8 cellular contexts compared by ENCODE assay signal in genomic region chr1:23745515-23745914, GRCh38. TPM values are rescaled to one million over a fixed set of nuclear protein-coding genes. Genes with fewer than 3 reads are reported as not detected.
A peak's percentile ranks its signal among the peaks of the same experiment; 100 is the strongest.
DNase-seq lines count a peak whose midpoint lies in the region; ATAC-seq, FAIRE-seq and TF ChIP-seq lines count a peak whose summit lies in the region.

No MANE protein-coding gene starts in this region.

- H3K9ac ChIP-seq in BLaER1 treated with 17β-estradiol and CSF1 and Interleukin-3, amounts not matched to agents 10 nM and 100 nM: peak overlapping the region in 1 of 11 experiments; percentile 94; a peak in 3 of 22 replicates

- WGBS in small intestine, 3 donors: 17 to 37% (median 35%) methylated on average over 1 of the region's 1 CpG

- 0 out of 22 replicates have a peak overlapping the region, but pooled peaks of 1 of the 11 experiments have one; percentile 93 for H3K27ac ChIP-seq in BLaER1 treated with 17β-estradiol and CSF1 and Interleukin-3, amounts not matched to agents 10 nM and 100 nM
- H3K27ac ChIP-seq in RWPE1: no peak overlapping the region
- no peak overlapping the region for H3K27ac ChIP-seq in small intestine (ENCODE audit: low read depth in 1 of 2, low read length in 1 of 2)

- H4K20me1 ChIP-seq in BLaER1 treated with 17β-estradiol and CSF1 and Interleukin-3, amounts not matched to agents 10 nM and 100 nM: peaks cover 59 to 72% (median 67%) of the 10 kb centered on the region in 11 experiments

- peaks cover 33 to 52% (median 39%) of the 10 kb centered on the region in 11 experiments for H3K36me3 ChIP-seq in BLaER1 treated with 17β-estradiol and CSF1 and Interleukin-3, amounts not matched to agents 10 nM and 100 nM
- no peaks in the 10 kb centered on the region for H3K36me3 ChIP-seq in small intestine (ENCODE audit: control insufficient read depth in 2 of 2, insufficient read depth in 2 of 2, low read length in 2 of 2)

- peak overlapping the region; percentile 83 to 97 (median 92) for H3K4me2 ChIP-seq in BLaER1 treated with 17β-estradiol and CSF1 and Interleukin-3, amounts not matched to agents 10 nM and 100 nM

- CTCF ChIA-PET in RWPE1 (lab: Yijun Ruan, JAX): interaction anchor here (0.6 to 0.9 kb wide), 5 partner anchors 18 to 424 kb away, joined by 3 to 4 read pairs (median 4); no protein-coding TSS in a partner anchor

- peak; percentile 29; the same call in 1 of the 2 replicates for TF ChIP-seq CTCF in RWPE1 (conservative IDR thresholded peaks at IDR 0.05; ENCODE audit: low read depth)
- peak; percentile 57 for TF ChIP-seq CTCF in epithelial cell of esophagus (IDR thresholded peaks at IDR 0.05; ENCODE audit: insufficient read depth, low read depth, low read length, missing control alignments)

- no peaks in the 10 kb centered on the region for H3K9me3 ChIP-seq in BLaER1 treated with 17β-estradiol and CSF1 and Interleukin-3, amounts not matched to agents 10 nM and 100 nM (replicated peaks in 1 of 11)
- H3K9me3 ChIP-seq in small intestine (ENCODE audit: control insufficient read depth, low read depth): no peaks in the 10 kb centered on the region

- peaks cover 25 to 51% (median 40%) of the 10 kb centered on the region in 10 experiments for H3K4me1 ChIP-seq in BLaER1 treated with 17β-estradiol and CSF1 and Interleukin-3, amounts not matched to agents 10 nM and 100 nM
- H3K4me1 ChIP-seq in small intestine (ENCODE audit: control insufficient read depth in 2 of 2, insufficient read depth in 1 of 2, low read depth in 1 of 2, low read length in 1 of 2): peaks cover 0 to 4% of the 10 kb centered on the region in 2 donors

- DNase-seq in GM18507 (ENCODE audit: extremely low spot score, insufficient read length, low read depth): no peak
- DNase-seq in RWPE1 (ENCODE audit: low spot score): peak; percentile 55
- DNase-seq in epithelial cell of esophagus (ENCODE audit: low read depth): peak; percentile 62
- DNase-seq in small intestine: peak; percentile 60
- no peak for DNase-seq in occipital lobe (lab: John Stamatoyannopoulos, UW)

- ATAC-seq in GM21529 (IDR thresholded peaks at IDR 0.05; ENCODE audit: unreplicated experiment) (no peak), GM21723 (IDR thresholded peaks at IDR 0.05; ENCODE audit: unreplicated experiment) (no peak)

- H3K4me3 ChIP-seq in BLaER1 treated with 17β-estradiol and CSF1 and Interleukin-3, amounts not matched to agents 10 nM and 100 nM: peak overlapping the region in 7 of 10 experiments; percentile 96 to 99 (median 97); a peak in 5 of 20 replicates
- no peak overlapping the region for H3K4me3 ChIP-seq in epithelial cell of esophagus (ENCODE audit: low read length)
- no peak overlapping the region for H3K4me3 ChIP-seq in small intestine (ENCODE audit: low read depth in 1 of 2, low read length in 2 of 2)

- FAIRE-seq in GM18507 (lab: Jason Lieb, UNC) (peak; percentile 78), small intestine (lab: Jason Lieb, UNC) (no peak)

- no peaks in the 10 kb centered on the region for H3K27me3 ChIP-seq in BLaER1 treated with 17β-estradiol and CSF1 and Interleukin-3, amounts not matched to agents 10 nM and 100 nM
- H3K27me3 ChIP-seq in small intestine (ENCODE audit: control insufficient read depth in 2 of 2, insufficient read depth in 2 of 2, low read length in 2 of 2): no peaks in the 10 kb centered on the region

- POLR2A ChIA-PET in RWPE1 (lab: Yijun Ruan, JAX; ENCODE audit: low non-redundant PET): interaction anchor here (0.5 to 0.6 kb wide), 2 partner anchors 34 to 69 kb away, joined by 4 to 6 read pairs; no protein-coding TSS in a partner anchor

RNA-seq across cellular contexts. Expression of gene ELOA, which starts 2.2 kb away (rescaled TPM):
- polyA plus RNA-seq in small intestine: 10 to 100 TPM in 2 of 3 donors, 1 to 10 TPM in 1; 8.4 to 12.4 (median 11.0) TPM
- total RNA-seq in occipital lobe: 23.7 TPM

RNA-seq across cellular contexts. Expression of gene PITHD1, which starts 32.7 kb away (rescaled TPM):
- 10 to 100 TPM; 32.4 to 50.5 (median 46.2) TPM for polyA plus RNA-seq in small intestine
- total RNA-seq in occipital lobe: 57.9 TPM

RNA-seq across cellular contexts. Expression of gene LYPLA2, which starts 45.4 kb away (rescaled TPM):
- polyA plus RNA-seq in small intestine: 100 to 1,000 TPM in 2 of 3 donors, 10 to 100 TPM in 1; 92.9 to 137 (median 105) TPM
- 20.7 TPM for total RNA-seq in occipital lobe

RNA-seq across cellular contexts. Expression of gene RPL11, which starts 53.9 kb away (rescaled TPM):
- 1,000 to 10,000 TPM; 1,603 to 3,027 (median 2,739) TPM for polyA plus RNA-seq in small intestine
- 852 TPM for total RNA-seq in occipital lobe

RNA-seq across cellular contexts. Expression of gene GALE, which starts 55.0 kb away (rescaled TPM):
- polyA plus RNA-seq in small intestine: 100 to 1,000 TPM in 2 of 3 donors, 10 to 100 TPM in 1; 76.6 to 289 (median 276) TPM
- total RNA-seq in occipital lobe: 20.0 TPM

Comparison
In these comparisons a context has a peak if more than half of its experiments do, and no peak if none do; other contexts are left out.
1. H3K4me3 ChIP-seq: peak in BLaER1 treated with 17β-estradiol and CSF1 and Interleukin-3, amounts not matched to agents 10 nM and 100 nM (7 of 10); none in epithelial cell of esophagus (single experiment) and small intestine (0 of 2).
2. DNase-seq: peak in RWPE1 (single experiment), epithelial cell of esophagus (single experiment) and small intestine (single experiment); none in GM18507 (single experiment) and occipital lobe (single experiment).